ENCODE assay signal across 19 cellular contexts in genomic region chr13:110342474-110342873, GRCh38. TPM values are rescaled to one million over a fixed set of nuclear protein-coding genes. Genes with fewer than 3 reads are reported as not detected.
DNase-seq lines count a peak whose midpoint lies in the region; ATAC-seq, FAIRE-seq and TF ChIP-seq lines count a peak whose summit lies in the region.
"Had no signal": no experiment of that assay in that cellular context is flagged by ENCODE, and none has a peak within 500 bp of the region (broad histone marks: within the 10 kb centered on the region; RNA-seq: fewer than 3 reads in every experiment).

No MANE protein-coding gene starts in this region.

- H3K23me2 ChIP-seq in H9 (ENCODE audit: insufficient read length, low read depth, low read length, poor library complexity, severe bottlenecking) = no peaks in the 10 kb centered on the region

- no peaks in the 10 kb centered on the region for H3K27me3 ChIP-seq in H9 (ENCODE audit: insufficient read depth, low read length)
- H3K27me3 ChIP-seq in adrenal gland = no peaks in the 10 kb centered on the region
- H3K27me3 ChIP-seq in keratinocyte (ENCODE audit: control insufficient read depth, extremely low read depth, insufficient read depth, low read length) = no peaks in the 10 kb centered on the region
- no peaks in the 10 kb centered on the region for H3K27me3 ChIP-seq in gastrocnemius medialis
- no peaks in the 10 kb centered on the region for H3K27me3 ChIP-seq in pancreas
- H3K27me3 ChIP-seq: suprapubic skin had no signal

- no peak overlapping the region for H4K8ac ChIP-seq in H9 (replicated peaks; ENCODE audit: insufficient read length, low read depth, low read length)

- H3K79me2 ChIP-seq in H9 (ENCODE audit: insufficient read depth, low read length) = peaks cover 2% of the 10 kb centered on the region; the same call in 1 of the 2 replicates
- H3K79me2 ChIP-seq in keratinocyte (ENCODE audit: control insufficient read depth, insufficient read depth, low read length) = peaks cover 38% of the 10 kb centered on the region

- no peak overlapping the region for H3T11ph ChIP-seq in H9 (ENCODE audit: low read length)

- peaks cover 6% of the 10 kb centered on the region for H3K79me1 ChIP-seq in H9 (ENCODE audit: insufficient read depth, low read depth, low read length, poor library complexity, severe bottlenecking)

- H3K27me3 Mint-ChIP-seq in H9 (ENCODE audit: low read depth) = no peaks in the 10 kb centered on the region; the same call in 1 of the 2 replicates

- H4K20me1 ChIP-seq in H9 (ENCODE audit: control insufficient read depth, insufficient read depth, insufficient read length) (no peaks in the 10 kb centered on the region), keratinocyte (ENCODE audit: control insufficient read depth, extremely low read depth, insufficient read depth, low read length) (no peaks in the 10 kb centered on the region)

- H3K9me3 ChIP-seq in H9 (ENCODE audit: control insufficient read depth, low read depth, low read length) (no peaks in the 10 kb centered on the region), adrenal gland (replicated peaks in 1 of 3) (no peaks in the 10 kb centered on the region), keratinocyte (ENCODE audit: control insufficient read depth, low read depth, low read length) (no peaks in the 10 kb centered on the region), gastrocnemius medialis (no peaks in the 10 kb centered on the region), pancreas (no peaks in the 10 kb centered on the region)
- H3K9me3 ChIP-seq: SK-N-SH, suprapubic skin had no signal

- H3K4ac ChIP-seq in H9 (ENCODE audit: low read depth, low read length) = no peak overlapping the region

- H2AFZ ChIP-seq in H9 (ENCODE audit: low read length) = no peak overlapping the region
- no peak overlapping the region for H2AFZ ChIP-seq in keratinocyte (ENCODE audit: control insufficient read depth, low read length)

- ATAC-seq in gastrocnemius medialis (no peak), GM18519 (IDR thresholded peaks at IDR 0.05; ENCODE audit: low FRiP score, unreplicated experiment) (no peak), pancreas (no peak)
- ATAC-seq: activated CD8-positive, alpha-beta T cell treated with anti-CD3 and anti-CD28 coated beads for 36 hours had no signal

- no peak overlapping the region for H2BK120ac ChIP-seq in H9 (ENCODE audit: low read depth, low read length, poor library complexity, severe bottlenecking)

- H2BK20ac ChIP-seq in H9 (ENCODE audit: low read depth, low read length, poor library complexity, severe bottlenecking) = no peak overlapping the region

- no peak overlapping the region for H4K5ac ChIP-seq in H9 (ENCODE audit: insufficient read length, low read depth, low read length)

- H2AK5ac ChIP-seq in H9 (ENCODE audit: insufficient read length, low read length) = no peak overlapping the region

- H3K4me3 ChIP-seq in adrenal gland = no peak overlapping the region
- H3K4me3 ChIP-seq in keratinocyte (ENCODE audit: control insufficient read depth in 2 of 3, extremely low read depth in 1 of 3, insufficient read depth in 2 of 3, low read depth in 1 of 3, low read length in 3 of 3) = no peak overlapping the region
- H3K4me3 ChIP-seq in gastrocnemius medialis = no peak overlapping the region
- H3K4me3 ChIP-seq in pancreas = no peak overlapping the region
- H3K4me3 ChIP-seq: suprapubic skin had no signal

- WGBS in H9 (ENCODE audit: extremely low coverage, insufficient read length, low lambda C conversion rate) = no CpG with 5 or more reads among the region's 9 CpGs
- WGBS in adrenal gland, 4 donors = 79 to 93% (median 92%) methylated on average over 5 to 9 of the region's 9 CpGs
- 75 to 86% methylated on average over 9 of the region's 9 CpGs for WGBS in pancreas, 2 donors

- no peak overlapping the region for H2BK12ac ChIP-seq in H9 (ENCODE audit: insufficient read length, low read depth, low read length)

- intact Hi-C loops in adrenal gland (cut with DNase I) = no loop called here
- intact Hi-C loops in gastrocnemius medialis (cut with DNase I; ENCODE audit: low total_unique reads) = loop anchor here (10.0 kb wide), 1 partner anchor 52 kb away; no protein-coding TSS in a partner anchor
- intact Hi-C loops in pancreas (cut with DNase I) = no loop called here

- no peak overlapping the region for H3K18ac ChIP-seq in H9 (ENCODE audit: insufficient read length, low read depth, low read length)

- TF ChIP-seq POLR2A in adrenal gland (IDR thresholded peaks at IDR 0.05) (no peak), gastrocnemius medialis (IDR thresholded peaks at IDR 0.05) (no peak)

- FAIRE-seq in keratinocyte (lab: Jason Lieb, UNC) = peak; percentile 34
- no peak for FAIRE-seq in pancreas (lab: Jason Lieb, UNC)
- FAIRE-seq: RCC 7860 had no signal

- no peaks in the 10 kb centered on the region for H3K36me3 Mint-ChIP-seq in H9 (ENCODE audit: insufficient read depth in 1 of 3, low read depth in 3 of 3)

- no peak overlapping the region for H3K4me2 ChIP-seq in H9 (ENCODE audit: insufficient read depth, insufficient read length, low read length)
- H3K4me2 ChIP-seq in keratinocyte (ENCODE audit: control insufficient read depth, extremely low read depth, insufficient read depth, low read depth, low read length) = peak overlapping the region; percentile 77
- H3K4me2 ChIP-seq: SK-N-SH had no signal

- no peak overlapping the region for H3K23ac ChIP-seq in H9 (ENCODE audit: insufficient read length, low read depth, low read length)

- 0 out of 3 replicates have a peak, but pooled peaks have one; percentile 2 for TF ChIP-seq CTCF in H9 (conservative IDR thresholded peaks at IDR 0.05)
- TF ChIP-seq CTCF in adrenal gland (IDR thresholded peaks at IDR 0.05) = no peak
- no peak for TF ChIP-seq CTCF in keratinocyte (optimal IDR thresholded peaks at IDR 0.05 in 1 of 3, IDR thresholded peaks at IDR 0.05 in 1 of 3, conservative IDR thresholded peaks at IDR 0.05 in 1 of 3; ENCODE audit: extremely low read depth in 1 of 3, insufficient read depth in 2 of 3, low read length in 3 of 3)
- TF ChIP-seq CTCF in gastrocnemius medialis (IDR thresholded peaks at IDR 0.05 in 4 of 5, conservative IDR thresholded peaks at IDR 0.05 in 1 of 5) = no peak
- TF ChIP-seq CTCF in pancreas (IDR thresholded peaks at IDR 0.05) = no peak

- no peak overlapping the region for H2BK15ac ChIP-seq in H9 (ENCODE audit: low read depth, low read length)

- in situ Hi-C loops in gastrocnemius medialis (cut with MboI; ENCODE audit: low sequenced_read_pairs in 4 of 4) = no loop called here

- dilution Hi-C loops in keratinocyte (cut with MboI; ENCODE audit: extremely low pct_ligation_motif_present, low sequenced_read_pairs) = no loop called here

- H3K4me3 Mint-ChIP-seq in H9 = no peak overlapping the region
- H3K4me3 Mint-ChIP-seq: activated CD8-positive, alpha-beta T cell treated with anti-CD3 and anti-CD28 coated beads for 36 hours; nephron progenitor cell had no signal

- H3K56ac ChIP-seq in H9 (ENCODE audit: insufficient read length, low read depth, low read length) = no peak overlapping the region

- H3K4me1 ChIP-seq in H9 (ENCODE audit: insufficient read depth, low read length) (peaks cover 10% of the 10 kb centered on the region; the same call in 1 of the 2 replicates), adrenal gland (replicated peaks in 1 of 2) (peaks cover 15 to 31% of the 10 kb centered on the region in 2 donors), keratinocyte (ENCODE audit: control insufficient read depth, extremely low read depth, insufficient read depth, low read length) (peaks cover 51% of the 10 kb centered on the region), gastrocnemius medialis (peaks cover 12 to 37% of the 10 kb centered on the region in 2 donors), pancreas (peaks cover 0 to 10% (median 0%) of the 10 kb centered on the region in 3 donors)

- DNase-seq in H9 = no peak
- DNase-seq in adrenal gland = no peak
- no peak for DNase-seq in keratinocyte (ENCODE audit: low read depth, low spot score)
- no peak for DNase-seq in gastrocnemius medialis
- no peak for DNase-seq in pons (ENCODE audit: low spot score)
- no peak for DNase-seq in retina
- DNase-seq in pancreas = no peak
- DNase-seq: activated B cell treated with CpG ODN at 0.5 μM for 24 hours; activated CD8-positive, alpha-beta T cell treated with anti-CD3 and anti-CD28 coated beads for 36 hours; activated naive CD4-positive, alpha-beta T cell; anterior cingulate cortex; NCI-H1105 treated with DMSO at 0.1 percent for 48 hours; NCI-H2107; nephron progenitor cell; NK-92 treated with Interleukin-12 subunit alpha and Interleukin-12 subunit beta, amount 100 ng/mL, for 24 hours; SK-N-SH had no signal

- H3K9ac ChIP-seq in H9 (ENCODE audit: extremely low read depth, insufficient read length, low read length) = no peak overlapping the region
- peak overlapping the region; percentile 39 for H3K9ac ChIP-seq in keratinocyte (ENCODE audit: control insufficient read depth, extremely low read depth, insufficient read depth, low read length)
- H3K9ac ChIP-seq: SK-N-SH had no signal

- no peak overlapping the region; the same call in 1 of the 2 replicates for H3K14ac ChIP-seq in H9 (ENCODE audit: insufficient read depth, low read length)

- peaks cover 44 to 51% of the 10 kb centered on the region in 2 experiments for H3K4me1 Mint-ChIP-seq in H9

- H3K36me3 ChIP-seq in adrenal gland (replicated peaks in 1 of 2) (no peaks in the 10 kb centered on the region), keratinocyte (ENCODE audit: control insufficient read depth in 2 of 2, extremely low read depth in 1 of 2, insufficient read depth in 2 of 2, low read length in 2 of 2) (peaks cover 0 to 4% of the 10 kb centered on the region in 2 experiments), gastrocnemius medialis (no peaks in the 10 kb centered on the region), pancreas (no peaks in the 10 kb centered on the region)
- H3K36me3 ChIP-seq: suprapubic skin had no signal

- H3K27ac Mint-ChIP-seq in H9 = no peak overlapping the region
- H3K27ac Mint-ChIP-seq: activated CD8-positive, alpha-beta T cell treated with anti-CD3 and anti-CD28 coated beads for 36 hours had no signal

- H3K27ac ChIP-seq in H9 (ENCODE audit: insufficient read length, low read depth, low read length) (no peak overlapping the region), adrenal gland (peak overlapping the region in 3 of 5 donors; percentile 67 to 90 (median 87)), keratinocyte (ENCODE audit: control insufficient read depth, insufficient read depth, low read length) (peak overlapping the region; percentile 46), gastrocnemius medialis (peak overlapping the region; percentile 70 to 78 (median 76)), pancreas (peak overlapping the region in 1 of 4 donors; percentile 73)

- no peaks in the 10 kb centered on the region for H3K9me3 Mint-ChIP-seq in H9
- H3K9me3 Mint-ChIP-seq: activated B cell treated with CpG ODN at 0.5 μM for 24 hours; activated CD8-positive, alpha-beta T cell treated with anti-CD3 and anti-CD28 coated beads for 36 hours had no signal

- no peak overlapping the region for H4K91ac ChIP-seq in H9 (ENCODE audit: insufficient read length, low read depth, low read length)

- no peak overlapping the region for H2BK5ac ChIP-seq in H9 (ENCODE audit: insufficient read length, low read length)

- peaks cover 4% of the 10 kb centered on the region for H3K9me1 ChIP-seq in keratinocyte (ENCODE audit: control insufficient read depth, extremely low read depth, insufficient read depth, low read length)

RNA-seq across cellular contexts. Expression of gene COL4A2, which starts 35.4 kb away (rescaled TPM):
- total RNA-seq in H9 (2021) (68.8 and 76.5 TPM in 2 replicates), adrenal gland (100 to 1,000 TPM; 114 to 852 (median 175) TPM), gastrocnemius medialis (10 to 100 TPM; 51.2 to 85.8 (median 70.5) TPM), pancreas (100 to 1,000 TPM in 1 of 6 donors, 10 to 100 TPM in 5; 18.4 to 130 (median 46.9) TPM)
- polyA plus RNA-seq in adrenal gland (100 to 1,000 TPM in 1 of 3 donors, 10 to 100 TPM in 2; 70.9 to 168 (median 77.8) TPM), keratinocyte (30.7 to 64.2 TPM (median 31.1 TPM) in 3 replicates), pancreas (10 to 100 TPM; 37.0 to 46.6 TPM)
- polyA plus RNA-seq in keratinocyte (2011; ENCODE audit: low read depth) = 2.4 TPM
- polyA plus RNA-seq in keratinocyte (2011; cell fraction: cytosol; rRNA removed) = 5.3 and 11.3 TPM in 2 replicates
- 78.0 and 99.9 TPM in 2 replicates for polyA plus RNA-seq in keratinocyte (2011; cell fraction: nucleus; rRNA removed)
- polyA plus RNA-seq in keratinocyte (2012; ENCODE audit: low replicate concordance) = 6.3 and 80.3 TPM in 2 replicates
- 69.8 to 191 TPM (median 82.0 TPM) in 3 replicates for polyA minus RNA-seq in keratinocyte
- polyA minus RNA-seq in keratinocyte (2011; cell fraction: cytosol; rRNA and poly(A)+ RNA removed) = 38.8 TPM
- 150 and 169 TPM in 2 replicates for polyA minus RNA-seq in keratinocyte (2011; cell fraction: nucleus; rRNA and poly(A)+ RNA removed)
- total RNA-seq: activated B cell treated with CpG ODN at 0.5 μM for 24 hours; activated CD8-positive, alpha-beta T cell treated with anti-CD3 and anti-CD28 coated beads for 36 hours had no signal

RNA-seq across cellular contexts. Expression of gene COL4A1, which starts 35.5 kb away (rescaled TPM):
- total RNA-seq in H9 (2021) (73.1 and 74.6 TPM in 2 replicates), adrenal gland (100 to 1,000 TPM; 124 to 364 (median 207) TPM), gastrocnemius medialis (100 to 1,000 TPM in 3 of 4 donors, 10 to 100 TPM in 1; 60.5 to 127 (median 120) TPM), pancreas (100 to 1,000 TPM in 2 of 6 donors, 10 to 100 TPM in 4; 20.7 to 167 (median 51.7) TPM)
- polyA plus RNA-seq in adrenal gland (100 to 1,000 TPM in 2 of 3 donors, 10 to 100 TPM in 1; 62.4 to 127 (median 121) TPM), keratinocyte (14.5 to 30.3 TPM (median 22.3 TPM) in 3 replicates), pancreas (10 to 100 TPM; 22.5 to 35.0 TPM)
- polyA plus RNA-seq in keratinocyte (2011; ENCODE audit: low read depth) = 1.3 TPM
- 4.7 and 5.4 TPM in 2 replicates for polyA plus RNA-seq in keratinocyte (2011; cell fraction: cytosol; rRNA removed)
- 40.7 and 46.5 TPM in 2 replicates for polyA plus RNA-seq in keratinocyte (2011; cell fraction: nucleus; rRNA removed)
- polyA plus RNA-seq in keratinocyte (2012; ENCODE audit: low replicate concordance) = 2.0 and 35.6 TPM in 2 replicates
- 39.4 to 56.2 TPM (median 43.0 TPM) in 3 replicates for polyA minus RNA-seq in keratinocyte
- 12.3 TPM for polyA minus RNA-seq in keratinocyte (2011; cell fraction: cytosol; rRNA and poly(A)+ RNA removed)
- polyA minus RNA-seq in keratinocyte (2011; cell fraction: nucleus; rRNA and poly(A)+ RNA removed) = 57.2 and 70.4 TPM in 2 replicates
- total RNA-seq: activated B cell treated with CpG ODN at 0.5 μM for 24 hours; activated CD8-positive, alpha-beta T cell treated with anti-CD3 and anti-CD28 coated beads for 36 hours had no signal
